ENCODE assay signal across 28 cellular contexts in genomic region chr1:212481438-212481767, GRCh38.
"Had no signal": no experiment of that assay in that cellular context is flagged by ENCODE, and none has a peak within 500 bp of the region (broad histone marks: within the 10 kb centered on the region; RNA-seq: fewer than 3 reads in every experiment).

No MANE protein-coding gene starts in this region.

- H3K9me3 Mint-ChIP-seq: activated CD4-positive, alpha-beta memory T cell treated with anti-CD3 and anti-CD28 coated beads for 36 hours; activated naive CD4-positive, alpha-beta T cell treated with anti-CD3 and anti-CD28 coated beads, Interleukin-2, amount 10 ng/mL, durations not matched to agents 7 days and 5 days; activated naive CD8-positive, alpha-beta T cell treated with anti-CD3 and anti-CD28 coated beads, Interleukin-2, amount 10 ng/mL, durations not matched to agents 7 days and 5 days; activated T-cell treated with anti-CD3 and anti-CD28 coated beads, Interleukin-2, amount 50 U/mL, for 24 hours; central memory CD8-positive, alpha-beta T cell; nephron; type B pancreatic cell had no signal

- H3K36me3 ChIP-seq: heart left ventricle, left ventricle myocardium inferior, right lobe of liver, vagina, WERI-Rb-1 had no signal

- H3K27me3 ChIP-seq: foreskin keratinocyte, heart left ventricle, right lobe of liver, vagina had no signal

- H3K27ac ChIP-seq: foreskin keratinocyte, heart left ventricle, left ventricle myocardium inferior, right lobe of liver, vagina, WERI-Rb-1 had no signal

- H3K4me3 Mint-ChIP-seq: activated CD4-positive, alpha-beta memory T cell treated with anti-CD3 and anti-CD28 coated beads for 36 hours; activated naive CD4-positive, alpha-beta T cell treated with anti-CD3 and anti-CD28 coated beads, Interleukin-2, amount 10 ng/mL, durations not matched to agents 7 days and 5 days; activated naive CD8-positive, alpha-beta T cell treated with anti-CD3 and anti-CD28 coated beads, Interleukin-2, amount 10 ng/mL, durations not matched to agents 7 days and 5 days; activated T-cell treated with anti-CD3 and anti-CD28 coated beads, Interleukin-2, amount 50 U/mL, for 24 hours; nephron; T-helper 17 cell; type B pancreatic cell had no signal

- ATAC-seq: activated CD4-positive, CD25-positive, alpha-beta regulatory T cell treated with anti-CD3 and anti-CD28 coated beads, Interleukin-2, amount 50 U/mL, for 24 hours; esophagus mucosa; foreskin keratinocyte; heart left ventricle; right lobe of liver; T-helper 17 cell had no signal

- H3K4me3 ChIP-seq: coronary artery, heart left ventricle, left ventricle myocardium inferior, lung, right lobe of liver, vagina had no signal

- H3K36me3 Mint-ChIP-seq: activated CD4-positive, alpha-beta memory T cell treated with anti-CD3 and anti-CD28 coated beads for 36 hours; activated naive CD4-positive, alpha-beta T cell treated with anti-CD3 and anti-CD28 coated beads, Interleukin-2, amount 10 ng/mL, durations not matched to agents 7 days and 5 days; activated naive CD8-positive, alpha-beta T cell treated with anti-CD3 and anti-CD28 coated beads, Interleukin-2, amount 10 ng/mL, durations not matched to agents 7 days and 5 days; type B pancreatic cell had no signal

- FAIRE-seq: astrocyte, islet of Langerhans had no signal

- H3K27ac Mint-ChIP-seq: activated CD4-positive, alpha-beta memory T cell treated with anti-CD3 and anti-CD28 coated beads for 36 hours; activated naive CD4-positive, alpha-beta T cell treated with anti-CD3 and anti-CD28 coated beads, Interleukin-2, amount 10 ng/mL, durations not matched to agents 7 days and 5 days; activated naive CD8-positive, alpha-beta T cell treated with anti-CD3 and anti-CD28 coated beads, Interleukin-2, amount 10 ng/mL, durations not matched to agents 7 days and 5 days; activated T-cell treated with anti-CD3 and anti-CD28 coated beads, Interleukin-2, amount 50 U/mL, for 24 hours; nephron; T-helper 17 cell had no signal

- H3K27me3 Mint-ChIP-seq: central memory CD8-positive, alpha-beta T cell had no signal

- H3K9me3 ChIP-seq: heart left ventricle, left ventricle myocardium inferior, right lobe of liver, vagina had no signal

- DNase-seq: activated CD4-positive, alpha-beta memory T cell treated with anti-CD3 and anti-CD28 coated beads for 36 hours; activated CD4-positive, alpha-beta T cell treated with anti-CD3 and anti-CD28 coated beads for 48 hours; activated CD8-positive, alpha-beta memory T cell treated with anti-CD3 and anti-CD28 coated beads, Interleukin-2, amount 50 U/mL, for 4 hours; activated gamma-delta T cell; activated naive CD4-positive, alpha-beta T cell treated with anti-CD3 and anti-CD28 coated beads, Interleukin-2, amount 10 ng/mL, durations not matched to agents 7 days and 5 days; activated T-cell treated with anti-CD3 and anti-CD28 coated beads, Interleukin-2, amount 50 U/mL, for 24 hours; amniotic stem cell; foreskin keratinocyte; heart left ventricle; left ventricle myocardium inferior; mesendoderm; right lobe of liver; stimulated activated CD4-positive, alpha-beta T cell treated with anti-CD3 and anti-CD28 coated beads, Interleukin-2, amount 100 ng/mL, for 48 hours; stimulated activated naive CD4-positive, alpha-beta T cell treated with Interleukin-2 at 50 U/mL for 16 hours; T-helper 17 cell; T1000; WERI-Rb-1 had no signal

- H3K4me1 ChIP-seq: right lobe of liver had no signal
